1 cellular context compared by ENCODE assay signal in the genomic region with DNA sequence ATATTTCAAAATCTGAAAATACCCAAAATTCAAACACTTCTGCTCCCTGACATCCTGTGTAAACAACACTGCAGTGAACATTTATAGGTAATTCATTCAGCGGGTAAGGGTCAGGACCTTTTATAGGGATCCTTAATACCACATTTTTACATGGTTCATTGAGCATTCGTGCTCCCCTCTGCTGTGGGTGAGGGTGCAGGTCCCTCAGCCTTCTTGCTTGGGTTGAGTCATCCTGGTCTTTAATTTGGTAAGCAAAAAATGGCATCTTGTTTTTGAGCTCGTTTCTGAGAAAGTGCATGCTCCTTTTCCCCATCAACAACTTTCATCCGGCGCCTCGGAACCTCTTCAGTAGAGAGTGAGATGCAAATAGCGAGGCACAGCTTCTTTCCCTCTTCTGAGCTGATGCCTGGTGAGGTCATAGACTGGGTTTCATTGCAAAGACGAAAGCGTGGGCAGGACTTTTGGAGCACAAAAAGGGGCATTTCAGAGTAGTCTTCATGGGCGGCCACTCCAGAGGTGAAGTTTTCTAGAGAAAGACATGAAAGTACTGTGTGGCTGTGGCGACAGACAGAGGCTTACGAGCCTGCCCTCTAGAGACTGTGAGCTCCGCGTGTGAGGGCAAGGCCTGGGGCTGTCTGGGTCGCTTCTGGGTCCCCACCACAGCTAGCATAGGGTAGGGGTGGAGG.
TF ChIP-seq lines count a peak whose summit lies in the region.

No MANE protein-coding gene starts in this region.

TF ChIP-seq in SK-N-SH, 30 proteins besides CTCF, POLR2A, EP300 and RAD21 (continued from another document):
- TF ChIP-seq, protein P1, sequence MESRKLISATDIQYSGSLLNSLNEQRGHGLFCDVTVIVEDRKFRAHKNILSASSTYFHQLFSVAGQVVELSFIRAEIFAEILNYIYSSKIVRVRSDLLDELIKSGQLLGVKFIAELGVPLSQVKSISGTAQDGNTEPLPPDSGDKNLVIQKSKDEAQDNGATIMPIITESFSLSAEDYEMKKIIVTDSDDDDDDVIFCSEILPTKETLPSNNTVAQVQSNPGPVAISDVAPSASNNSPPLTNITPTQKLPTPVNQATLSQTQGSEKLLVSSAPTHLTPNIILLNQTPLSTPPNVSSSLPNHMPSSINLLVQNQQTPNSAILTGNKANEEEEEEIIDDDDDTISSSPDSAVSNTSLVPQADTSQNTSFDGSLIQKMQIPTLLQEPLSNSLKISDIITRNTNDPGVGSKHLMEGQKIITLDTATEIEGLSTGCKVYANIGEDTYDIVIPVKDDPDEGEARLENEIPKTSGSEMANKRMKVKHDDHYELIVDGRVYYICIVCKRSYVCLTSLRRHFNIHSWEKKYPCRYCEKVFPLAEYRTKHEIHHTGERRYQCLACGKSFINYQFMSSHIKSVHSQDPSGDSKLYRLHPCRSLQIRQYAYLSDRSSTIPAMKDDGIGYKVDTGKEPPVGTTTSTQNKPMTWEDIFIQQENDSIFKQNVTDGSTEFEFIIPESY (IDR thresholded peaks at IDR 0.05; ENCODE audit: borderline replicate concordance, low read depth): no peak
